In the genomic region with DNA sequence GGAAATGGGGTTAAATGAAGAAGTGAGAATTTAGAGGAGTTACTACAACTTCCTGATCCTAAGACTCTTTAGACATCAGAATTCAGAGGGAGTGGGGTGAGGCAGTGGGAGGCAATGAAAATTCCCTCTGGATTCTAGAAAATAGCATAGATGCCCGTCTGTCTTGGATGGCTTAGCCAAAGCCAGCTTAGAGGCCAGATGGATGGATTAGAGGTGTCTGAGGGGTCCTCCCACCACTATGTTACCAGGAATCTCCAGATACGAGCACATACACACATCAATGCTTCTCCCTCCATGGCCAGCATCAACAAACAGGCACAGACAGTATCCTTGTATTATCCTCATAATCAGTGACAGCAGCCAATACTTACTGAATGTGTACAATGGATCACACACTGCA, we compare ENCODE assay signal across 21 cellular contexts.
"Had no signal": no experiment of that assay in that cellular context is flagged by ENCODE, and none has a peak within 500 bp of the region (broad histone marks: within the 10 kb centered on the region; RNA-seq: fewer than 3 reads in every experiment).

No MANE protein-coding gene starts in this region.

- H3K9me3 ChIP-seq: SJCRH30 had no signal

- H3K36me3 ChIP-seq: SJCRH30 had no signal

- H3K27me3 ChIP-seq: SJCRH30 had no signal

- DNase-seq: Kasumi-1, MM.1S, NCI-H1048, NCI-H1105, NCI-H1417, NCI-H1436 treated with DMSO at 0.1 percent for 48 hours, NCI-H1694, NCI-H187 treated with DMSO at 0.1 percent for 48 hours, NCI-H2029 treated with DMSO at 0.1 percent for 48 hours, NCI-H2171 treated with DMSO at 0.1 percent for 48 hours, NCI-H345, NCI-H446 treated with DMSO at 0.1 percent for 48 hours, NCI-H526, SHP77 treated with DMSO at 0.1 percent for 48 hours, SJCRH30 had no signal

- H3K27ac ChIP-seq: HL-60, KMS-11, RWPE1, SJCRH30 had no signal

- H3K27me3 Mint-ChIP-seq: IgD-negative memory B cell had no signal

- H3K9me3 Mint-ChIP-seq: IgD-negative memory B cell had no signal

- H3K4me3 ChIP-seq: K562, SJCRH30 had no signal

- H3K4me1 Mint-ChIP-seq: IgD-negative memory B cell had no signal

- H3K36me3 Mint-ChIP-seq: IgD-negative memory B cell had no signal

- H3K4me3 Mint-ChIP-seq: IgD-negative memory B cell had no signal

- H3K4me2 ChIP-seq: KMS-11 had no signal

- H3K4me1 ChIP-seq: SJCRH30 had no signal

- H3K9ac ChIP-seq: KMS-11 had no signal

- FAIRE-seq: HTR-8/SVneo, K562 had no signal
